11 cellular contexts compared by ENCODE assay signal in genomic region chr1:27626031-27626935, GRCh38. TPM values are rescaled to one million over a fixed set of nuclear protein-coding genes. Genes with fewer than 3 reads are reported as not detected.
DNase-seq lines count a peak whose midpoint lies in the region; ATAC-seq and TF ChIP-seq lines count a peak whose summit lies in the region.
"Had no signal": no experiment of that assay in that cellular context is flagged by ENCODE, and none has a peak within 500 bp of the region (broad histone marks: within the 10 kb centered on the region; RNA-seq: fewer than 3 reads in every experiment).

No MANE protein-coding gene starts in this region.

- peaks cover 37 to 51% (median 51%) of the 10 kb centered on the region in 3 donors for H3K4me1 Mint-ChIP-seq in CD8-positive, alpha-beta memory T cell

- peak overlapping the region in 3 of 8 donors; percentile 80 to 84 (median 83) for H3K27ac Mint-ChIP-seq in CD8-positive, alpha-beta memory T cell

- peak; percentile 72 for TF ChIP-seq POLR2A in GM18951 (IDR thresholded peaks at IDR 0.05; ENCODE audit: extremely low read depth, insufficient read depth, insufficient read length)

- POLR2A ChIA-PET in CD8-positive, alpha-beta memory T cell (lab: Charles Lee) = interaction anchor here (1.1 kb wide), 1 partner anchor 12 kb away, joined by 4 read pairs; no protein-coding TSS in a partner anchor

- no peak for TF ChIP-seq CTCF in left lung (IDR thresholded peaks at IDR 0.05)

- intact Hi-C loops in left lung (cut with DNase I) = no loop called here

- H3K27me3 ChIP-seq in CD8-positive, alpha-beta memory T cell (ENCODE audit: insufficient read depth, low read length, poor library complexity, severe bottlenecking) = no peaks in the 10 kb centered on the region
- H3K27me3 ChIP-seq in left lung = no peaks in the 10 kb centered on the region

- CTCF ChIA-PET in CD8-positive, alpha-beta memory T cell (lab: Charles Lee) = interaction anchor here (0.9 to 1.3 kb wide), 3 partner anchors 37 to 330 kb away, joined by 3 to 4 read pairs (median 4); no protein-coding TSS in a partner anchor

- no peak overlapping the region for H3K4me3 Mint-ChIP-seq in CD8-positive, alpha-beta memory T cell

- H3K27ac ChIP-seq in CD8-positive, alpha-beta memory T cell (ENCODE audit: low read depth, low read length) = peak overlapping the region; percentile 28
- H3K27ac ChIP-seq in left lung = peak overlapping the region; percentile 13 to 95

- in situ Hi-C loops in GM18951 (cut with MboI; ENCODE audit: low sequenced_read_pairs, unreplicated experiment) = no loop called here

- no peaks in the 10 kb centered on the region for H3K36me3 ChIP-seq in CD8-positive, alpha-beta memory T cell (ENCODE audit: insufficient read depth, low read length)
- H3K36me3 ChIP-seq in left lung = peaks cover 0 to 24% of the 10 kb centered on the region in 2 donors

- no peaks in the 10 kb centered on the region for H3K27me3 Mint-ChIP-seq in CD8-positive, alpha-beta memory T cell

- H3K9me3 Mint-ChIP-seq in CD8-positive, alpha-beta memory T cell = no peaks in the 10 kb centered on the region

- H3K4me3 ChIP-seq in CD8-positive, alpha-beta memory T cell (ENCODE audit: low read length) = peak overlapping the region; percentile 25
- peak overlapping the region in 1 of 2 donors; percentile 42 for H3K4me3 ChIP-seq in left lung

- peaks cover 0 to 1% (median 0%) of the 10 kb centered on the region in 3 donors for H3K36me3 Mint-ChIP-seq in CD8-positive, alpha-beta memory T cell

- no peak for DNase-seq in CD8-positive, alpha-beta memory T cell
- DNase-seq in SIG-M5 (lab: John Stamatoyannopoulos, UW) = peak; percentile 37
- DNase-seq in left lung = peak in 1 of 2 donors; percentile 69
- no peak for DNase-seq in NCI-H2196 (lab: John Stamatoyannopoulos, UW; ENCODE audit: unreplicated experiment)
- no peak for DNase-seq in AG08395 (ENCODE audit: low spot score)
- DNase-seq in cerebellar cortex (ENCODE audit: low spot score) = no peak
- DNase-seq: activated CD4-positive, alpha-beta T cell treated with anti-CD3 and anti-CD28 coated beads for 1 hour; amygdala had no signal

- H3K9me3 ChIP-seq in CD8-positive, alpha-beta memory T cell (ENCODE audit: low read length) = no peaks in the 10 kb centered on the region
- H3K9me3 ChIP-seq in left lung = no peaks in the 10 kb centered on the region

- H3K4me1 ChIP-seq in CD8-positive, alpha-beta memory T cell (ENCODE audit: insufficient read depth, low read length) = peaks cover 59% of the 10 kb centered on the region
- H3K4me1 ChIP-seq in left lung = peaks cover 7 to 99% of the 10 kb centered on the region in 2 donors

- ATAC-seq in left lung = peak; percentile 44
- ATAC-seq in GM19035 (IDR thresholded peaks at IDR 0.05; ENCODE audit: unreplicated experiment) = no peak

RNA-seq across cellular contexts. Expression of gene FGR, which starts 8.7 kb away (rescaled TPM):
- total RNA-seq in CD8-positive, alpha-beta memory T cell = 1 to 10 TPM; 1.6 to 1.8 TPM
- polyA plus RNA-seq in CD8-positive, alpha-beta memory T cell = 49.6 TPM
- total RNA-seq in left lung = 100 to 1,000 TPM in 1 of 2 donors, 10 to 100 TPM in 1; 44.6 to 126 TPM
- total RNA-seq: endothelial cell of umbilical vein had no signal

RNA-seq across cellular contexts. Expression of gene AHDC1, which starts 22.3 kb away (rescaled TPM):
- total RNA-seq in CD8-positive, alpha-beta memory T cell = 10 to 100 TPM; 11.5 TPM
- polyA plus RNA-seq in CD8-positive, alpha-beta memory T cell = 1.9 TPM
- total RNA-seq in left lung = 10 to 100 TPM; 35.5 to 38.0 TPM

RNA-seq across cellular contexts. Expression of gene IFI6, which starts 45.7 kb away (rescaled TPM):
- 10 to 100 TPM; 10.7 to 12.3 TPM for total RNA-seq in CD8-positive, alpha-beta memory T cell
- polyA plus RNA-seq in CD8-positive, alpha-beta memory T cell = 161 TPM
- 100 to 1,000 TPM; 170 to 341 TPM for total RNA-seq in left lung

Comparison
In these comparisons a context has a peak if more than half of its experiments do, and no peak if none do; other contexts are left out.
1. RNA of gene FGR, which starts 8.7 kb away (total RNA-seq): 44.6 to 126 TPM in left lung; 1.6 to 1.8 TPM in CD8-positive, alpha-beta memory T cell; every median in the first group is over 10 times any median in the second.
2. RNA of gene IFI6, which starts 45.7 kb away (total RNA-seq): 170 to 341 TPM in left lung; 10.7 to 12.3 TPM in CD8-positive, alpha-beta memory T cell; every median in the first group is over 10 times any median in the second.